ENCODE assay signal across 14 cellular contexts in the genomic region with DNA sequence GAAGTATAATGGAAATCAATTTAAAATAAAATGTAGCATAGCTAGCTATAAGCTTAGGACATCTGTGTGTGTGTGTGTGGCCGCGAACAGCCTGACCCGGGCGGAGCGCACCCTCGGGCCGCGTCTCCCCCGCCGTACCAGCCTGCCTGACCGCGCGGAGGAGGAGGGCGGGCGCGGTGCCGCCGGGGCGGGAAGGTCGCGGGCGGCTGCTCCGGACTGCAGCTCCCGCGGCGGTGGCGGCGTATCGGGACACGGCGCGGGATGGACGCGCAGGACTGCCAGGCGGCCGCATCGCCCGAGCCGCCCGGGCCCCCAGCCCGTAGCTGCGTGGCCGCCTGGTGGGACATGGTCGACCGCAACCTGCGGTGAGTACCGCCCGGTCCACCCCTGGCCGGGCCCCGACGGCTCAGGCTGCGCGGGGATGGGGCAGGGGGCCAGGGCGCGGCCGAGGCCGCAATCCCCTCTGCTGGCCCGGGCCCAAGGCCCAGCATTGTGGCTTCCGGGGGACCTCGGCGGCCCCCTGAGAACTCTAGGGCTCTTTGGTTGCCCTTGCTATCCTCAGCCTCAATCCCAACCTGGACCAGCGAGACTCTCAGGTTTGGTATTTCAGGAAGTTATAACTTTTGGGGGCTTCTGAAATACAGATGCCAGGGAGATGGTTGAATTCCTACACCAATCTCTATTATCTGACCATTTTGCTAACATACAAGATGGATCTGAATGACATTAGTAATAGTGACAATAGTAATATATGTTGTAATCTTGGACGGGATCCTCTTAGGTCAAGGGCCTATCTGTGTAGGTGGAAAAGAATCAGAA. TPM values are rescaled to one million over a fixed set of nuclear protein-coding genes. Genes with fewer than 3 reads are reported as not detected.
DNase-seq lines count a peak whose midpoint lies in the region; ATAC-seq and TF ChIP-seq lines count a peak whose summit lies in the region.
"Had no signal": no experiment of that assay in that cellular context is flagged by ENCODE, and none has a peak within 500 bp of the region (broad histone marks: within the 10 kb centered on the region; RNA-seq: fewer than 3 reads in every experiment).

A gene with protein sequence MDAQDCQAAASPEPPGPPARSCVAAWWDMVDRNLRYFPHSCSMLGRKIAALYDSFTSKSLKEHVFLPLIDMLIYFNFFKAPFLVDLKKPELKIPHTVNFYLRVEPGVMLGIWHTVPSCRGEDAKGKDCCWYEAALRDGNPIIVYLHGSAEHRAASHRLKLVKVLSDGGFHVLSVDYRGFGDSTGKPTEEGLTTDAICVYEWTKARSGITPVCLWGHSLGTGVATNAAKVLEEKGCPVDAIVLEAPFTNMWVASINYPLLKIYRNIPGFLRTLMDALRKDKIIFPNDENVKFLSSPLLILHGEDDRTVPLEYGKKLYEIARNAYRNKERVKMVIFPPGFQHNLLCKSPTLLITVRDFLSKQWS (plus strand): TSS at position 140 of the 819 bp plus-strand sequence. CDS start 122 bp downstream, at position 262.

- no peak for TF ChIP-seq POLR2A in gastrocnemius medialis (IDR thresholded peaks at IDR 0.05)

- H3K27me3 ChIP-seq in ACC112 (ENCODE audit: insufficient read depth, low read length): peaks cover 60% of the 10 kb centered on the region
- peaks cover 31% of the 10 kb centered on the region for H3K27me3 ChIP-seq in NT2/D1 (ENCODE audit: insufficient read depth, insufficient read length)
- H3K27me3 ChIP-seq in gastrocnemius medialis: peaks cover 26 to 36% (median 32%) of the 10 kb centered on the region in 3 donors

- no peaks in the 10 kb centered on the region for H3K9me3 ChIP-seq in NT2/D1 (ENCODE audit: insufficient read depth, low read length)
- H3K9me3 ChIP-seq in gastrocnemius medialis: no peaks in the 10 kb centered on the region
- H3K9me3 ChIP-seq: adrenal gland had no signal

- H3K9me3 Mint-ChIP-seq in nephron: no peaks in the 10 kb centered on the region

- H3K4me1 Mint-ChIP-seq in nephron: peaks cover 6% of the 10 kb centered on the region

- H2AFZ ChIP-seq in ACC112 (ENCODE audit: low read length, unreplicated experiment): no peak within 1 kb of the TSS

- DNase-seq in NT2/D1 (ENCODE audit: low read depth, low spot score): no peak
- DNase-seq in fibroblast of villous mesenchyme (ENCODE audit: low read depth): no peak
- no peak for DNase-seq in NCI-H2029 treated with DMSO at 0.1 percent for 48 hours (lab: John Stamatoyannopoulos, UW)
- DNase-seq in gastrocnemius medialis: no peak
- DNase-seq in activated CD8-positive, alpha-beta memory T cell treated with anti-CD3 and anti-CD28 coated beads for 24 hours: no peak
- DNase-seq: KBM-7, NCI-H526 had no signal

- no peaks in the 10 kb centered on the region for H3K79me2 ChIP-seq in ACC112 (ENCODE audit: control insufficient read depth, insufficient read depth, low read length, unreplicated experiment)

- in situ Hi-C loops in gastrocnemius medialis (cut with MboI; ENCODE audit: low sequenced_read_pairs in 4 of 4): no loop called here

- no peak within 1 kb of the TSS for H3K9ac ChIP-seq in NT2/D1 (ENCODE audit: insufficient read length, low read depth)

- no peak within 1 kb of the TSS for H3K27ac ChIP-seq in ACC112 (ENCODE audit: low read depth, low read length)
- no peak within 1 kb of the TSS for H3K27ac ChIP-seq in gastrocnemius medialis
- H3K27ac ChIP-seq: adrenal gland, C4-2B, VCaP had no signal

- H3K4me3 ChIP-seq in ACC112 (ENCODE audit: low read depth, low read length) (peak within 1 kb of the TSS; percentile 44; the same call in 1 of the 2 replicates), NT2/D1 (ENCODE audit: insufficient read length, low read depth) (peak within 1 kb of the TSS; percentile 8), fibroblast of villous mesenchyme (ENCODE audit: low read depth, low read length) (peak within 1 kb of the TSS; percentile 15), gastrocnemius medialis (no peak within 1 kb of the TSS)

- no peaks in the 10 kb centered on the region for H3K4me1 ChIP-seq in ACC112 (ENCODE audit: control insufficient read depth, insufficient read depth, low read length, unreplicated experiment)
- H3K4me1 ChIP-seq in NT2/D1 (ENCODE audit: insufficient read depth, insufficient read length): no peaks in the 10 kb centered on the region
- no peaks in the 10 kb centered on the region for H3K4me1 ChIP-seq in gastrocnemius medialis

- H3K27me3 Mint-ChIP-seq in nephron (ENCODE audit: low read depth): peaks cover 68% of the 10 kb centered on the region

- no peak for ATAC-seq in gastrocnemius medialis
- no peak for ATAC-seq in GM18517 (IDR thresholded peaks at IDR 0.05; ENCODE audit: unreplicated experiment)

- intact Hi-C loops in gastrocnemius medialis (cut with DNase I; ENCODE audit: low total_unique reads): no loop called here

- peak within 1 kb of the TSS; percentile 26 to 60 (median 37) for H3K4me3 Mint-ChIP-seq in nephron

- no peaks in the 10 kb centered on the region for H3K36me3 ChIP-seq in ACC112 (ENCODE audit: insufficient read depth, low read length)
- no peaks in the 10 kb centered on the region for H3K36me3 ChIP-seq in NT2/D1 (ENCODE audit: insufficient read depth, insufficient read length, low read length)
- no peaks in the 10 kb centered on the region for H3K36me3 ChIP-seq in gastrocnemius medialis
- H3K36me3 ChIP-seq: adrenal gland had no signal

- H3K27ac Mint-ChIP-seq in nephron: no peak within 1 kb of the TSS

- no peaks in the 10 kb centered on the region for H3K36me3 Mint-ChIP-seq in nephron (ENCODE audit: low read depth)

- TF ChIP-seq CTCF in fibroblast of villous mesenchyme (IDR thresholded peaks at IDR 0.05; ENCODE audit: insufficient read depth, low read depth, low read length) (no peak), nephron (IDR thresholded peaks at IDR 0.05; ENCODE audit: unreplicated experiment in 3 of 3) (no peak), gastrocnemius medialis (IDR thresholded peaks at IDR 0.05 in 4 of 5, conservative IDR thresholded peaks at IDR 0.05 in 1 of 5) (no peak)

RNA-seq across cellular contexts. Expression of the gene that starts here (rescaled TPM):
- total RNA-seq in fibroblast of villous mesenchyme: not detected in 2 replicates
- not detected for total RNA-seq in gastrocnemius medialis
- total RNA-seq: ureter had no signal

Comparison
In these comparisons a context has a peak if more than half of its experiments do, and no peak if none do; other contexts are left out.
1. H3K4me3 ChIP-seq: peak in ACC112 (single experiment), NT2/D1 (single experiment) and fibroblast of villous mesenchyme (single experiment); none in gastrocnemius medialis (0 of 4).